8 cellular contexts compared by ENCODE assay signal in the genomic region with DNA sequence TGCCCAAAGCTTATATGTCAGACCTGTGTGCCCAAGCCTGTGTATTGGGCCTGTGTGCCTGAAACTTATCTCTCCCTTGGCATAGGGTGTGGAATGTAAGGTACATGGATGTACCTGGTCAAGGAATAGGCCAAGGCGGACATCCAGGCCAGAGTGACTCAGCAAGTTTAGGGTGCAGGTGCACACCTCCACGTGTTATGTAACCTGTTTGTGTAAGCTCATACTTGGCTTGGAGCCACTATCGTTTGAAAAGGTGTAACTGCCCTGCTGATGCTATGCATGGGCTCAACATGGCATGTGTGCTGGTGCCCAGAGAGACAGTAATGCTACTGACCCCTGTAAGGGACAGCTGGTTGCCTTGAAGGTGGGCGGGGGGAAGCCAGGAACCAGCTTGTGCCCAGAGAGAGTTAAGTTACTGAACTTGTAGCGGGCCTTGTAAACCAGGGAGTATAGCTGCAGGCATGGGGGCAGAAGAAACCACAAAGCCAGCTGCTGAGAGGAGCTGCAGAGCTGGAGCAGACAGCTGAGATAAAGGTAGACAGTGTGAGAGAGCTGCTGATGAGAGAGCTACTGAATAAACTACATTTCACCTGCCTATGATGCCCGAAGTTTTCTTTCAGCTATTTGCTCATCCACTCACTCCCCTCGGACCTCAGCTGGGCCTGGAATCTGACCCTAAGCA.
"Had no signal": no experiment of that assay in that cellular context is flagged by ENCODE, and none has a peak within 500 bp of the region (broad histone marks: within the 10 kb centered on the region; RNA-seq: fewer than 3 reads in every experiment).

No MANE protein-coding gene starts in this region.

- H3K4me1 Mint-ChIP-seq: activated naive CD4-positive, alpha-beta T cell treated with anti-CD3 and anti-CD28 coated beads, Interleukin-2, amount 50 U/mL, for 24 hours had no signal

- H3K9me3 Mint-ChIP-seq: dendritic cell treated with granulocyte-macrophage colony-stimulating factor and Interleukin-4, amounts not matched to agents 40 ng/mL and 50 ng/mL, for 4 days had no signal

- H3K4me1 ChIP-seq: tibial artery, vagina had no signal

- DNase-seq: kidney glomerular epithelial cell, tibial artery had no signal

- H3K36me3 Mint-ChIP-seq: activated naive CD4-positive, alpha-beta T cell treated with anti-CD3 and anti-CD28 coated beads, Interleukin-2, amount 50 U/mL, for 24 hours had no signal

- H3K27me3 ChIP-seq: neutrophil, tibial artery, vagina had no signal

- H3K27me3 Mint-ChIP-seq: activated naive CD4-positive, alpha-beta T cell treated with anti-CD3 and anti-CD28 coated beads, Interleukin-2, amount 50 U/mL, for 24 hours; dendritic cell treated with granulocyte-macrophage colony-stimulating factor and Interleukin-4, amounts not matched to agents 40 ng/mL and 50 ng/mL, for 4 days had no signal

- H3K27ac Mint-ChIP-seq: activated naive CD4-positive, alpha-beta T cell treated with anti-CD3 and anti-CD28 coated beads, Interleukin-2, amount 50 U/mL, for 24 hours; activated T-helper 2 cell treated with anti-CD3 and anti-CD28 coated beads, Interferon-gamma antibody, Interleukin-2, Interleukin-4, amounts not matched to agents 10 μg/mL and 5 μg/mL and 100 μg/mL, durations not matched to agents 14 hours and 24 hours and 36 hours; dendritic cell treated with granulocyte-macrophage colony-stimulating factor and Interleukin-4, amounts not matched to agents 40 ng/mL and 50 ng/mL, for 4 days had no signal

- H3K27ac ChIP-seq: neutrophil, skin epidermis, tibial artery, vagina had no signal

- H3K36me3 ChIP-seq: neutrophil, tibial artery, vagina had no signal

- H3K4me3 ChIP-seq: skin epidermis, tibial artery, vagina had no signal

- H3K4me3 Mint-ChIP-seq: activated naive CD4-positive, alpha-beta T cell treated with anti-CD3 and anti-CD28 coated beads, Interleukin-2, amount 50 U/mL, for 24 hours; dendritic cell treated with granulocyte-macrophage colony-stimulating factor and Interleukin-4, amounts not matched to agents 40 ng/mL and 50 ng/mL, for 4 days had no signal

- H3K9me3 ChIP-seq: neutrophil, tibial artery, vagina had no signal
